In the genomic region with DNA sequence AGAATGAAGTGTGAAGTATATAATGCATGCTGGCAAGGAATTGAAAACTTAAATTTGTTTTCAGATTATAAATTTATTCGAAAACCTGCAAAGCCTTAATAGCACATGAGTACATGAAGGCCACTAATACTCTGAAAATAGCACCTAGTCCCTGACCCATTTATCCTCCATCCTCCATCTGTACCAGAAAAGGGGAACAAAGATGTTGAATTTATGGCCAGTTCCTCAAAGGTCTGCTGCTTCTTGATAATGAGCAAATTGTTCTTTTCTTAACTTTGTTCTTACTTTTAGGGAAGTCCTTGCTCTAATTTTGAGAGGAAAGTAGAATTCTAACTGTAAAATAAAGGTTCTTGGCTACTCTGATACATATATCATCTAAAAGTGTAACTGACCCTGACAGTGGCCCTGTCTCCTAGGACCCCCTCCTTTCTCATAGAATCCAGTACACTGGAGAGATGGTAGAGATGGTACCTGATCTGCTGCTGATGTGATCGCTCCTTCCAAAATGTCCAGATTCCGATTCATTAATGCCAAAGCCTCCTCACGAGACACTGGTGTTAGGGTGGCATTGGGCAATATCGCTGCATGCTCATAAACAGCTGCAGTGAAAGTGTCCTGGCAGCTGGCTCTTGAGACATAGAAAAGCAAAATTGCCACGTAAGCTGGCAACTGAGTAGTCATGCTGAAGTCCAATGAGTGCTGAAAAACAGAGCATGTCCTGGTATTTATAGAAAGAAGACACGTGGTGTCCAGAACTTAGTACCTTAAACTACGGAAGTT, we compare ENCODE assay signal across 1 cellular context.
TF ChIP-seq lines count a peak whose summit lies in the region.

A gene with protein sequence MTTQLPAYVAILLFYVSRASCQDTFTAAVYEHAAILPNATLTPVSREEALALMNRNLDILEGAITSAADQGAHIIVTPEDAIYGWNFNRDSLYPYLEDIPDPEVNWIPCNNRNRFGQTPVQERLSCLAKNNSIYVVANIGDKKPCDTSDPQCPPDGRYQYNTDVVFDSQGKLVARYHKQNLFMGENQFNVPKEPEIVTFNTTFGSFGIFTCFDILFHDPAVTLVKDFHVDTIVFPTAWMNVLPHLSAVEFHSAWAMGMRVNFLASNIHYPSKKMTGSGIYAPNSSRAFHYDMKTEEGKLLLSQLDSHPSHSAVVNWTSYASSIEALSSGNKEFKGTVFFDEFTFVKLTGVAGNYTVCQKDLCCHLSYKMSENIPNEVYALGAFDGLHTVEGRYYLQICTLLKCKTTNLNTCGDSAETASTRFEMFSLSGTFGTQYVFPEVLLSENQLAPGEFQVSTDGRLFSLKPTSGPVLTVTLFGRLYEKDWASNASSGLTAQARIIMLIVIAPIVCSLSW (minus strand): TSS at position 701 of the 780 bp plus-strand sequence. CDS start 20 bp downstream, at position 681.

TF ChIP-seq in IMR-90, 13 proteins besides CTCF, POLR2A, EP300 and RAD21:
- TF ChIP-seq BHLHE40 (IDR thresholded peaks at IDR 0.05; ENCODE audit: low read depth, low read length) = no peak
- TF ChIP-seq, protein P1, sequence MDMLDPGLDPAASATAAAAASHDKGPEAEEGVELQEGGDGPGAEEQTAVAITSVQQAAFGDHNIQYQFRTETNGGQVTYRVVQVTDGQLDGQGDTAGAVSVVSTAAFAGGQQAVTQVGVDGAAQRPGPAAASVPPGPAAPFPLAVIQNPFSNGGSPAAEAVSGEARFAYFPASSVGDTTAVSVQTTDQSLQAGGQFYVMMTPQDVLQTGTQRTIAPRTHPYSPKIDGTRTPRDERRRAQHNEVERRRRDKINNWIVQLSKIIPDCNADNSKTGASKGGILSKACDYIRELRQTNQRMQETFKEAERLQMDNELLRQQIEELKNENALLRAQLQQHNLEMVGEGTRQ (IDR thresholded peaks at IDR 0.05; ENCODE audit: low read depth, low read length) = no peak
- TF ChIP-seq MAZ (IDR thresholded peaks at IDR 0.05; ENCODE audit: borderline replicate concordance, low read depth, low read length) = no peak
- TF ChIP-seq RCOR1 (IDR thresholded peaks at IDR 0.05; ENCODE audit: insufficient replicate concordance, low read length) = no peak
- TF ChIP-seq RFX5 (IDR thresholded peaks at IDR 0.05; ENCODE audit: low read depth, low read length) = no peak
- TF ChIP-seq MXI1 (IDR thresholded peaks at IDR 0.05; ENCODE audit: borderline replicate concordance, low read depth, low read length) = no peak
- TF ChIP-seq CHD1 (IDR thresholded peaks at IDR 0.05; ENCODE audit: low read depth, low read length) = no peak
- no peak for TF ChIP-seq MAFK (IDR thresholded peaks at IDR 0.05; ENCODE audit: low read depth, low read length)
- TF ChIP-seq SMC3 (IDR thresholded peaks at IDR 0.05; ENCODE audit: low read depth, low read length) = no peak
- TF ChIP-seq FOS (IDR thresholded peaks at IDR 0.05; ENCODE audit: low read depth, low read length) = no peak
- TF ChIP-seq CEBPB (IDR thresholded peaks at IDR 0.05; ENCODE audit: low read depth, low read length) = no peak
- no peak for TF ChIP-seq NFE2L2 (IDR thresholded peaks at IDR 0.05; ENCODE audit: low read depth, low read length)
- TF ChIP-seq, protein P2, sequence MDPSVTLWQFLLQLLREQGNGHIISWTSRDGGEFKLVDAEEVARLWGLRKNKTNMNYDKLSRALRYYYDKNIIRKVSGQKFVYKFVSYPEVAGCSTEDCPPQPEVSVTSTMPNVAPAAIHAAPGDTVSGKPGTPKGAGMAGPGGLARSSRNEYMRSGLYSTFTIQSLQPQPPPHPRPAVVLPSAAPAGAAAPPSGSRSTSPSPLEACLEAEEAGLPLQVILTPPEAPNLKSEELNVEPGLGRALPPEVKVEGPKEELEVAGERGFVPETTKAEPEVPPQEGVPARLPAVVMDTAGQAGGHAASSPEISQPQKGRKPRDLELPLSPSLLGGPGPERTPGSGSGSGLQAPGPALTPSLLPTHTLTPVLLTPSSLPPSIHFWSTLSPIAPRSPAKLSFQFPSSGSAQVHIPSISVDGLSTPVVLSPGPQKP (IDR thresholded peaks at IDR 0.05; ENCODE audit: borderline replicate concordance, low read depth, low read length) = no peak
